ENCODE assay signal across 1 cellular context in the genomic region with DNA sequence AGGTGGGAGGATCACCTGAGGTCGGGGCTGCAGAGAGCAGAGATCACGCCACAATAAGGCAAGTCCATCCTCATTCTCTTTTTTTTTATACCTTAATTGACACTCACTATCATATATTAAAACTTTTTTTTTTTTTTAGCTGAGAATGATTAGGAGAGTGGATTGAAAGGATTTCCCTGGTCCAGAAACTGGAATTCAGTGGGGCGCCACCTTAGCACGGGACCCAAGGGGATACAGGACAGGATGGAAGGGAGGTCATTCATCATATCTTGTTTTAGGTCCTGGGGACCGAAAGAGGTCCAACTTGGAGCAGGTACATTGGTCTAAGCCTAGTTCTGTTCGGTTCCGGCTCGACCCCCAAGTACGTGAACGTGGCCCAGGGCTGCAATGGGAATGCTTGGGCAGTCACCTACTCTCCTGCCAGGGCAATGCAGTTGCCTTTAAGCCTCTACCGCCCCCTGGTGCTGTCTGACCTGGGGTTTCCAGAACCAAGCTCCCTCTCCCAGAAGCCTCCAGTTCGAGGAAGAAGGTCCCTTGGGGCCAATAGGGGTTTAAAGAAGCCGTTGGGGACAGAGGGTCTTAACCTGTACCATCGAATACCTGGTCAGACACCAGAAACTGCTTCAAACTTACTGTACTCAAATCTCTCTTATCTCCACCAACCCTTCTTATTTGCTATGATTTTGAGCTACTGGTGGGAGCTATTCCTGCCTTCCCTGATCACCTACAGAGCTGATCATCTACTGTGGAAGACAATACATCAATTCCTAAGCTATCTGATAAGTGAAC.
TF ChIP-seq lines count a peak whose summit lies in the region.

No MANE protein-coding gene starts in this region.

TF ChIP-seq in HepG2, 621 proteins besides CTCF, POLR2A, EP300 and RAD21 (continued from another document and continues in another):
- TF ChIP-seq NRL (CRISPR knock-in tag; IDR thresholded peaks at IDR 0.05; ENCODE audit: borderline replicate concordance) (no peak), MYC (CRISPR knock-in tag; IDR thresholded peaks at IDR 0.05; ENCODE audit: borderline replicate concordance) (no peak), ZFX (CRISPR knock-in tag; IDR thresholded peaks at IDR 0.05; ENCODE audit: low read depth) (peak; percentile 40; the same call in 1 of the 2 replicates), NR1H2 (CRISPR knock-in tag; IDR thresholded peaks at IDR 0.05; ENCODE audit: borderline replicate concordance, low read depth) (no peak), SIX4 (CRISPR knock-in tag; IDR thresholded peaks at IDR 0.05) (no peak), BRCA1 (CRISPR knock-in tag; IDR thresholded peaks at IDR 0.05) (no peak), ZNF589 (CRISPR knock-in tag; conservative IDR thresholded peaks at IDR 0.05) (no peak), SPEN (CRISPR knock-in tag; IDR thresholded peaks at IDR 0.05; ENCODE audit: low read depth) (peak; percentile 38; the same call in 1 of the 2 replicates), SP2 (CRISPR knock-in tag; IDR thresholded peaks at IDR 0.05) (no peak), SRSF9 (IDR thresholded peaks at IDR 0.05; ENCODE audit: borderline replicate concordance, insufficient read depth, low read depth, low read length, poor library complexity, severe bottlenecking) (no peak), ZNF24 (IDR thresholded peaks at IDR 0.05) (no peak), NCOA1 (CRISPR knock-in tag; IDR thresholded peaks at IDR 0.05) (no peak), ZBTB33 (CRISPR knock-in tag; IDR thresholded peaks at IDR 0.05) (no peak), THAP9 (CRISPR knock-in tag; IDR thresholded peaks at IDR 0.05; ENCODE audit: borderline replicate concordance) (peak; percentile 54; the same call in 1 of the 2 replicates), MBNL3 (CRISPR knock-in tag; conservative IDR thresholded peaks at IDR 0.05) (no peak), NFATC3 (CRISPR knock-in tag; IDR thresholded peaks at IDR 0.05) (no peak), SP5 (CRISPR knock-in tag; IDR thresholded peaks at IDR 0.05; ENCODE audit: borderline replicate concordance, low read depth) (peak; percentile 13; the same call in 1 of the 2 replicates), JUND (CRISPR knock-in tag; IDR thresholded peaks at IDR 0.05) (no peak), ZNF225 (CRISPR knock-in tag; IDR thresholded peaks at IDR 0.05) (no peak), HOXA5 (CRISPR knock-in tag; IDR thresholded peaks at IDR 0.05) (0 out of 2 replicates have a peak, but pooled peaks have one; percentile 48), FOXP1 (IDR thresholded peaks at IDR 0.05) (no peak), FOXP1 (CRISPR knock-in tag; IDR thresholded peaks at IDR 0.05) (no peak), ZFP1 (CRISPR knock-in tag; IDR thresholded peaks at IDR 0.05) (peak; percentile 24; the same call in 1 of the 2 replicates), DNMT1 (CRISPR knock-in tag; IDR thresholded peaks at IDR 0.05) (no peak), PLSCR1 (CRISPR knock-in tag; IDR thresholded peaks at IDR 0.05; ENCODE audit: borderline replicate concordance) (no peak), ZNF530 (CRISPR knock-in tag; IDR thresholded peaks at IDR 0.05; ENCODE audit: low read depth) (no peak), ZSCAN5A (CRISPR knock-in tag; IDR thresholded peaks at IDR 0.05; ENCODE audit: borderline replicate concordance) (0 out of 2 replicates have a peak, but pooled peaks have one; percentile 44), TOPORS (CRISPR knock-in tag; IDR thresholded peaks at IDR 0.05) (no peak; the same call in 1 of the 2 replicates), CBX1 (IDR thresholded peaks at IDR 0.05; ENCODE audit: low read depth) (no peak)
- TF ChIP-seq, protein P1, sequence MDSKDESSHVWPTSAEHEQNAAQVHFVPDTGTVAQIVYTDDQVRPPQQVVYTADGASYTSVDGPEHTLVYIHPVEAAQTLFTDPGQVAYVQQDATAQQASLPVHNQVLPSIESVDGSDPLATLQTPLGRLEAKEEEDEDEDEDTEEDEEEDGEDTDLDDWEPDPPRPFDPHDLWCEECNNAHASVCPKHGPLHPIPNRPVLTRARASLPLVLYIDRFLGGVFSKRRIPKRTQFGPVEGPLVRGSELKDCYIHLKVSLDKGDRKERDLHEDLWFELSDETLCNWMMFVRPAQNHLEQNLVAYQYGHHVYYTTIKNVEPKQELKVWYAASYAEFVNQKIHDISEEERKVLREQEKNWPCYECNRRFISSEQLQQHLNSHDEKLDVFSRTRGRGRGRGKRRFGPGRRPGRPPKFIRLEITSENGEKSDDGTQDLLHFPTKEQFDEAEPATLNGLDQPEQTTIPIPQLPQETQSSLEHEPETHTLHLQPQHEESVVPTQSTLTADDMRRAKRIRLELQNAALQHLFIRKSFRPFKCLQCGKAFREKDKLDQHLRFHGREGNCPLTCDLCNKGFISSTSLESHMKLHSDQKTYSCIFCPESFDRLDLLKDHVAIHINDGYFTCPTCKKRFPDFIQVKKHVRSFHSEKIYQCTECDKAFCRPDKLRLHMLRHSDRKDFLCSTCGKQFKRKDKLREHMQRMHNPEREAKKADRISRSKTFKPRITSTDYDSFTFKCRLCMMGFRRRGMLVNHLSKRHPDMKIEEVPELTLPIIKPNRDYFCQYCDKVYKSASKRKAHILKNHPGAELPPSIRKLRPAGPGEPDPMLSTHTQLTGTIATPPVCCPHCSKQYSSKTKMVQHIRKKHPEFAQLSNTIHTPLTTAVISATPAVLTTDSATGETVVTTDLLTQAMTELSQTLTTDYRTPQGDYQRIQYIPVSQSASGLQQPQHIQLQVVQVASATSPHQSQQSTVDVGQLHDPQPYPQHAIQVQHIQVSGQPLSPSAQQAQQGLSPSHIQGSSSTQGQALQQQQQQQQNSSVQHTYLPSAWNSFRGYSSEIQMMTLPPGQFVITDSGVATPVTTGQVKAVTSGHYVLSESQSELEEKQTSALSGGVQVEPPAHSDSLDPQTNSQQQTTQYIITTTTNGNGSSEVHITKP (CRISPR knock-in tag; IDR thresholded peaks at IDR 0.05; ENCODE audit: low read depth), result no peak
- TF ChIP-seq, protein P2, sequence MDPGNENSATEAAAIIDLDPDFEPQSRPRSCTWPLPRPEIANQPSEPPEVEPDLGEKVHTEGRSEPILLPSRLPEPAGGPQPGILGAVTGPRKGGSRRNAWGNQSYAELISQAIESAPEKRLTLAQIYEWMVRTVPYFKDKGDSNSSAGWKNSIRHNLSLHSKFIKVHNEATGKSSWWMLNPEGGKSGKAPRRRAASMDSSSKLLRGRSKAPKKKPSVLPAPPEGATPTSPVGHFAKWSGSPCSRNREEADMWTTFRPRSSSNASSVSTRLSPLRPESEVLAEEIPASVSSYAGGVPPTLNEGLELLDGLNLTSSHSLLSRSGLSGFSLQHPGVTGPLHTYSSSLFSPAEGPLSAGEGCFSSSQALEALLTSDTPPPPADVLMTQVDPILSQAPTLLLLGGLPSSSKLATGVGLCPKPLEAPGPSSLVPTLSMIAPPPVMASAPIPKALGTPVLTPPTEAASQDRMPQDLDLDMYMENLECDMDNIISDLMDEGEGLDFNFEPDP (CRISPR knock-in tag; conservative IDR thresholded peaks at IDR 0.05), result no peak
- TF ChIP-seq, protein P3, sequence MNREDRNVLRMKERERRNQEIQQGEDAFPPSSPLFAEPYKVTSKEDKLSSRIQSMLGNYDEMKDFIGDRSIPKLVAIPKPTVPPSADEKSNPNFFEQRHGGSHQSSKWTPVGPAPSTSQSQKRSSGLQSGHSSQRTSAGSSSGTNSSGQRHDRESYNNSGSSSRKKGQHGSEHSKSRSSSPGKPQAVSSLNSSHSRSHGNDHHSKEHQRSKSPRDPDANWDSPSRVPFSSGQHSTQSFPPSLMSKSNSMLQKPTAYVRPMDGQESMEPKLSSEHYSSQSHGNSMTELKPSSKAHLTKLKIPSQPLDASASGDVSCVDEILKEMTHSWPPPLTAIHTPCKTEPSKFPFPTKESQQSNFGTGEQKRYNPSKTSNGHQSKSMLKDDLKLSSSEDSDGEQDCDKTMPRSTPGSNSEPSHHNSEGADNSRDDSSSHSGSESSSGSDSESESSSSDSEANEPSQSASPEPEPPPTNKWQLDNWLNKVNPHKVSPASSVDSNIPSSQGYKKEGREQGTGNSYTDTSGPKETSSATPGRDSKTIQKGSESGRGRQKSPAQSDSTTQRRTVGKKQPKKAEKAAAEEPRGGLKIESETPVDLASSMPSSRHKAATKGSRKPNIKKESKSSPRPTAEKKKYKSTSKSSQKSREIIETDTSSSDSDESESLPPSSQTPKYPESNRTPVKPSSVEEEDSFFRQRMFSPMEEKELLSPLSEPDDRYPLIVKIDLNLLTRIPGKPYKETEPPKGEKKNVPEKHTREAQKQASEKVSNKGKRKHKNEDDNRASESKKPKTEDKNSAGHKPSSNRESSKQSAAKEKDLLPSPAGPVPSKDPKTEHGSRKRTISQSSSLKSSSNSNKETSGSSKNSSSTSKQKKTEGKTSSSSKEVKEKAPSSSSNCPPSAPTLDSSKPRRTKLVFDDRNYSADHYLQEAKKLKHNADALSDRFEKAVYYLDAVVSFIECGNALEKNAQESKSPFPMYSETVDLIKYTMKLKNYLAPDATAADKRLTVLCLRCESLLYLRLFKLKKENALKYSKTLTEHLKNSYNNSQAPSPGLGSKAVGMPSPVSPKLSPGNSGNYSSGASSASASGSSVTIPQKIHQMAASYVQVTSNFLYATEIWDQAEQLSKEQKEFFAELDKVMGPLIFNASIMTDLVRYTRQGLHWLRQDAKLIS (CRISPR knock-in tag; IDR thresholded peaks at IDR 0.05), result no peak
- TF ChIP-seq, protein P4, sequence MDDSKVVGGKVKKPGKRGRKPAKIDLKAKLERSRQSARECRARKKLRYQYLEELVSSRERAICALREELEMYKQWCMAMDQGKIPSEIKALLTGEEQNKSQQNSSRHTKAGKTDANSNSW (CRISPR knock-in tag; IDR thresholded peaks at IDR 0.05; ENCODE audit: borderline replicate concordance), result peak; percentile 32; the same call in 1 of the 2 replicates
- TF ChIP-seq, protein P5, sequence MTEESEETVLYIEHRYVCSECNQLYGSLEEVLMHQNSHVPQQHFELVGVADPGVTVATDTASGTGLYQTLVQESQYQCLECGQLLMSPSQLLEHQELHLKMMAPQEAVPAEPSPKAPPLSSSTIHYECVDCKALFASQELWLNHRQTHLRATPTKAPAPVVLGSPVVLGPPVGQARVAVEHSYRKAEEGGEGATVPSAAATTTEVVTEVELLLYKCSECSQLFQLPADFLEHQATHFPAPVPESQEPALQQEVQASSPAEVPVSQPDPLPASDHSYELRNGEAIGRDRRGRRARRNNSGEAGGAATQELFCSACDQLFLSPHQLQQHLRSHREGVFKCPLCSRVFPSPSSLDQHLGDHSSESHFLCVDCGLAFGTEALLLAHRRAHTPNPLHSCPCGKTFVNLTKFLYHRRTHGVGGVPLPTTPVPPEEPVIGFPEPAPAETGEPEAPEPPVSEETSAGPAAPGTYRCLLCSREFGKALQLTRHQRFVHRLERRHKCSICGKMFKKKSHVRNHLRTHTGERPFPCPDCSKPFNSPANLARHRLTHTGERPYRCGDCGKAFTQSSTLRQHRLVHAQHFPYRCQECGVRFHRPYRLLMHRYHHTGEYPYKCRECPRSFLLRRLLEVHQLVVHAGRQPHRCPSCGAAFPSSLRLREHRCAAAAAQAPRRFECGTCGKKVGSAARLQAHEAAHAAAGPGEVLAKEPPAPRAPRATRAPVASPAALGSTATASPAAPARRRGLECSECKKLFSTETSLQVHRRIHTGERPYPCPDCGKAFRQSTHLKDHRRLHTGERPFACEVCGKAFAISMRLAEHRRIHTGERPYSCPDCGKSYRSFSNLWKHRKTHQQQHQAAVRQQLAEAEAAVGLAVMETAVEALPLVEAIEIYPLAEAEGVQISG (CRISPR knock-in tag; IDR thresholded peaks at IDR 0.05), result 0 out of 2 replicates have a peak, but pooled peaks have one; percentile 49
